Comparison of ENCODE assay signal across 1 cellular context in the genomic region with DNA sequence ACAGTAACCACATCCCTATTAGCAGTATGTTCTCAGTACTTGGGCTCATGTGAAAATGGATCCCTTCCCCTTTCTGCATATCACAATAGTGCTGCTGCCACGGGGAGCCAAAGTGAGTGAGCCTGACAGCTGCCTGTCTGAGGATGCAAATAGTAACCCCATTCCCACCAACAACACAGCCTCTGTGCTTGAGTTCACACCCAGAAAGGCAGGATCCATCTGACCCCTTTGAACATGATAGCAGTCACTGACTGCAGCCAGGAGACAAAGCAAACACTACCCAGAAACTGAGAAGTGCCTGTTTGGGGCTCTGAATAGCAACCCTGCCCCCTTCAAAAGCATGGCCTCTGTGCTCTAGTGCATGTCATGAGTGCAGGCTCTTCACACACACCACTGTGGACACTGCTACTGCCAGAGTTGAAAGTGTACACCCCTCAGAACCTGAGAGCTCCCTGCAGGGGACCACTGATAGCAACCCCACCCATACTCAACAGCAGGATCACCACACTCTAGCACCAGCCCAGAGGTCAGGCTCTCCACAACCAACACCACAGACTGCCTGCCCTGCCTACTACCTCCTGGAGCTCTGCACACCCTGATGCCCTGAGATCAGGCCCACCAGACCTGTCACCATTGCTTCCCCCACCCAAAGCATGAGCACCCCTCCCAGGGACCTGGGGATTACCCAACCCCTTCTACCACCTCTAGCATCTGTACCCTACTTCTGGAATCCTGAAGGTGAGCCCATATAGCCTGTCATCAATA.
TF ChIP-seq lines count a peak whose summit lies in the region.

No MANE protein-coding gene starts in this region.

TF ChIP-seq in H1, 55 proteins besides CTCF, POLR2A, EP300 and RAD21:
- TF ChIP-seq POLR2AphosphoS5 (IDR thresholded peaks at IDR 0.05; ENCODE audit: low read depth, low read length) = peak; percentile 59
- TF ChIP-seq SAP30 (IDR thresholded peaks at IDR 0.05; ENCODE audit: insufficient read depth, insufficient replicate concordance, low read length) = peak; percentile 34
- peak; percentile 34 to 78; a peak in 2 of 4 replicates for TF ChIP-seq SIN3A (conservative IDR thresholded peaks at IDR 0.05 in 1 of 2, IDR thresholded peaks at IDR 0.05 in 1 of 2; ENCODE audit: low read depth in 1 of 2, low read length in 2 of 2)
- TF ChIP-seq SP4 (IDR thresholded peaks at IDR 0.05; ENCODE audit: low read length) = no peak
- TF ChIP-seq, protein P1, sequence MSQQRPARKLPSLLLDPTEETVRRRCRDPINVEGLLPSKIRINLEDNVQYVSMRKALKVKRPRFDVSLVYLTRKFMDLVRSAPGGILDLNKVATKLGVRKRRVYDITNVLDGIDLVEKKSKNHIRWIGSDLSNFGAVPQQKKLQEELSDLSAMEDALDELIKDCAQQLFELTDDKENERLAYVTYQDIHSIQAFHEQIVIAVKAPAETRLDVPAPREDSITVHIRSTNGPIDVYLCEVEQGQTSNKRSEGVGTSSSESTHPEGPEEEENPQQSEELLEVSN (IDR thresholded peaks at IDR 0.05) = no peak
TF ChIP-seq in H1: peak in this region for 3.
